Comparison of ENCODE assay signal across 28 cellular contexts in the genomic region with DNA sequence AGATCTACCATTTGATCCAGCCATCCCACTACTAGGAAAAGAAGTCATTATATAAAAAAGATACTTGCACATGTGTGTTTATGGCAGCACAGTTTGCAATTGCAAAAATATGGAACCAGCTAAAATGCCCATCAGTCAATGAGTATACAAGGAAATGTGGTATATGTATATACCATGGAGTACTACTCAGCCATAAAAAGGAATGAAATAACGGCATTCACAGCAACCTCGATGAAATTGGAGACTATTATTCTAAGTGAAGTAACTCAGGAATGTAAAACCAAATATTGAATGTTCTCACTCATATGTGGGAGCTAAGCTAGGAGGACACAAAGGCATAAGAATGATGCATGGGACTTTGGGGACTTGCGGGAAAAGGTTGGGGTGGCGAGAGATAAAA.
"Had no signal": no experiment of that assay in that cellular context is flagged by ENCODE, and none has a peak within 500 bp of the region (broad histone marks: within the 10 kb centered on the region; RNA-seq: fewer than 3 reads in every experiment).

No MANE protein-coding gene starts in this region.

- H3K4me3 Mint-ChIP-seq: naive thymus-derived CD8-positive, alpha-beta T cell; natural killer cell treated with Interleukin-12 subunit alpha and Interleukin-12 subunit beta and Interleukin-15 and Interleukin-18, amount 100 ng/mL, for 72 hours; nephron progenitor cell; neural crest cell; stimulated activated effector memory CD8-positive, alpha-beta T cell treated with anti-CD3 and anti-CD28 coated beads, Interleukin-12 subunit alpha, Interleukin-12 subunit beta, amount 100 ng/mL, for 72 hours; stimulated activated naive B cell treated with anti-CD40 and anti-IgM and Interleukin-4, amounts not matched to agents 10 μg/mL and 1 μg/mL and 100 μg/mL, for 72 hours; stimulated activated naive CD8-positive, alpha-beta T cell treated with anti-CD3 and anti-CD28 coated beads, Interleukin-15, Interleukin-2, amounts not matched to agents 100 ng/mL and 50 ng/mL, for 24 hours had no signal

- H3K27ac ChIP-seq: neutrophil, pancreas, psoas muscle, right lobe of liver, sigmoid colon, stomach, thoracic aorta, thyroid gland, tibial nerve, upper lobe of left lung had no signal

- H3K36me3 Mint-ChIP-seq: stimulated activated effector memory CD8-positive, alpha-beta T cell treated with anti-CD3 and anti-CD28 coated beads, Interleukin-12 subunit alpha, Interleukin-12 subunit beta, amount 100 ng/mL, for 72 hours had no signal

- H3K27me3 Mint-ChIP-seq: naive thymus-derived CD8-positive, alpha-beta T cell; natural killer cell treated with Interleukin-12 subunit alpha and Interleukin-12 subunit beta and Interleukin-15 and Interleukin-18, amount 100 ng/mL, for 72 hours; progenitor cell of endocrine pancreas; stimulated activated naive B cell treated with anti-CD40 and anti-IgM and Interleukin-4, amounts not matched to agents 10 μg/mL and 1 μg/mL and 100 μg/mL, for 72 hours; stimulated activated naive CD8-positive, alpha-beta T cell treated with anti-CD3 and anti-CD28 coated beads, Interleukin-15, Interleukin-2, amounts not matched to agents 100 ng/mL and 50 ng/mL, for 24 hours had no signal

- H3K9me3 Mint-ChIP-seq: natural killer cell treated with Interleukin-12 subunit alpha and Interleukin-12 subunit beta and Interleukin-15 and Interleukin-18, amount 100 ng/mL, for 72 hours had no signal

- H3K36me3 ChIP-seq: neutrophil, pancreas, right lobe of liver, sigmoid colon, stomach, thoracic aorta, thyroid gland, tibial nerve, upper lobe of left lung, uterus had no signal

- H3K4me1 ChIP-seq: psoas muscle, right lobe of liver, tibial nerve, upper lobe of left lung, uterus had no signal

- H3K4me1 Mint-ChIP-seq: neural crest cell had no signal

- ATAC-seq: naive thymus-derived CD8-positive, alpha-beta T cell; natural killer cell treated with Interleukin-12 subunit alpha and Interleukin-12 subunit beta and Interleukin-15 and Interleukin-18, amount 100 ng/mL, for 72 hours; pancreas; psoas muscle; right cardiac atrium; right lobe of liver; stimulated activated effector memory CD8-positive, alpha-beta T cell treated with anti-CD3 and anti-CD28 coated beads, Interleukin-12 subunit alpha, Interleukin-12 subunit beta, amount 100 ng/mL, for 72 hours; stimulated activated naive B cell treated with anti-CD40 and anti-IgM and Interleukin-4, amounts not matched to agents 10 μg/mL and 1 μg/mL and 100 μg/mL, for 72 hours had no signal

- FAIRE-seq: small intestine had no signal

- H3K9me3 ChIP-seq: neutrophil, pancreas, psoas muscle, right lobe of liver, sigmoid colon, stomach, thoracic aorta, thyroid gland, tibial nerve, upper lobe of left lung, uterus had no signal

- DNase-seq: naive thymus-derived CD8-positive, alpha-beta T cell; nephron progenitor cell; nucleus accumbens; pancreas; posterior cingulate gyrus; psoas muscle; right cardiac atrium; right lobe of liver; sigmoid colon; small intestine; stimulated activated CD4-positive, alpha-beta T cell treated with anti-CD3 and anti-CD28 coated beads, Interleukin-15, amount 100 ng/mL, for 24 hours; stimulated activated CD4-positive, alpha-beta T cell treated with anti-CD3 and anti-CD28 coated beads, Interleukin-2, amount 100 ng/mL, for 24 hours; stimulated activated CD4-positive, alpha-beta T cell treated with anti-CD3 and anti-CD28 coated beads, Interleukin-2, amount 100 ng/mL, for 48 hours; stimulated activated CD4-positive, alpha-beta T cell treated with anti-CD3 and anti-CD28 coated beads, Interleukin-4, amount 100 ng/mL, for 24 hours; stimulated activated naive B cell treated with anti-CD40 and anti-IgM and Interleukin-4, amounts not matched to agents 10 μg/mL and 1 μg/mL and 100 μg/mL, for 72 hours; stimulated activated naive CD4-positive, alpha-beta T cell treated with Interleukin-2 at 50 U/mL for 16 hours; stomach; thyroid gland; upper lobe of left lung; uterus had no signal

- H3K27ac Mint-ChIP-seq: naive thymus-derived CD8-positive, alpha-beta T cell; progenitor cell of endocrine pancreas; stimulated activated effector memory CD8-positive, alpha-beta T cell treated with anti-CD3 and anti-CD28 coated beads, Interleukin-12 subunit alpha, Interleukin-12 subunit beta, amount 100 ng/mL, for 72 hours; stimulated activated naive CD8-positive, alpha-beta T cell treated with anti-CD3 and anti-CD28 coated beads, Interleukin-15, Interleukin-2, amounts not matched to agents 100 ng/mL and 50 ng/mL, for 24 hours had no signal

- H3K4me3 ChIP-seq: pancreas, psoas muscle, right lobe of liver, sigmoid colon, stomach, thoracic aorta, thyroid gland, tibial nerve, upper lobe of left lung, uterus had no signal

- H3K27me3 ChIP-seq: neutrophil, pancreas, right lobe of liver, sigmoid colon, stomach, thyroid gland, tibial nerve, upper lobe of left lung, uterus had no signal
